1 cellular context compared by ENCODE assay signal in genomic region chr7:140671966-140672365, GRCh38.
TF ChIP-seq lines count a peak whose summit lies in the region.

No MANE protein-coding gene starts in this region.

TF ChIP-seq in GM23338, 12 proteins besides CTCF, POLR2A, EP300 and RAD21 (continued from another document):
- TF ChIP-seq REST (IDR thresholded peaks at IDR 0.05; ENCODE audit: unreplicated experiment): no peak
